Comparison of ENCODE assay signal across 24 cellular contexts in the genomic region with DNA sequence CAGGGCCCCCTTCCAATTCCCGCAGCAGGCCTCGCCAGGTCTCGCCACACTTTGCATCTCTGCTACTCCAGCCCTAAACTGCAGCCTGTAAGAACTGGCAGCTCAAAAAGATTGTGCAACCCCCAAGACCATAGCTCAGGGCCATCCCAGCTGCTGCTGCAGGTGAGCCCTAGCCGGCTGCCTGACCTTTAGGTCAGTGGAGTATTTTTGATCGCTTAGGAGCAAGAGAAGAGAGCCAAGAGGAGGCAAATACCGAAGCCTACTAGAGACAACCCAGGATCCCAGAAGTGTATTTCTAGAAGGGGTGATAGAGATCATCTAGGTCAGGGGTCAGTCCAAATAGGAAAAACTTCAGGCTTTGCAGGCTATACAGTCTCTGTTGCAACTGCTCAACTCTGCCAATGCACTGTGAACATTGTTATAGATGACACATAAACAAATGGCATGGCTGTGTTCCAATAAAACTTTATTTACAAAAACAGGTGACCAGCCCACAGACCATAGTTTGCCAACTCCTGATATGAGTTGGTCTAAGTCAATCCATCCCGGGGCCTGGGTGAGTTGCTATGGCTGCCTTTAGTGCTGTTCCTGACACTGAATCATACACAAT.
DNase-seq lines count a peak whose midpoint lies in the region; ATAC-seq, FAIRE-seq and TF ChIP-seq lines count a peak whose summit lies in the region.
"Had no signal": no experiment of that assay in that cellular context is flagged by ENCODE, and none has a peak within 500 bp of the region (broad histone marks: within the 10 kb centered on the region; RNA-seq: fewer than 3 reads in every experiment).

No MANE protein-coding gene starts in this region.

- H3K23ac ChIP-seq in H9 (ENCODE audit: insufficient read length, low read depth, low read length): no peak overlapping the region

- no peak overlapping the region for H4K91ac ChIP-seq in H9 (ENCODE audit: insufficient read length, low read depth, low read length)

- no peak for TF ChIP-seq POLR2A in breast epithelium (IDR thresholded peaks at IDR 0.05)
- no peak for TF ChIP-seq POLR2A in K562 (conservative IDR thresholded peaks at IDR 0.05)
- no peak for TF ChIP-seq POLR2A in right lobe of liver (IDR thresholded peaks at IDR 0.05)

- no peak overlapping the region for H4K8ac ChIP-seq in H9 (replicated peaks; ENCODE audit: insufficient read length, low read depth, low read length)

- H3K9ac ChIP-seq in K562 (ENCODE audit: insufficient read depth in 1 of 2, low read depth in 2 of 2, low read length in 2 of 2) (no peak overlapping the region), subcutaneous abdominal adipose tissue (ENCODE audit: low read length in 5 of 5) (no peak overlapping the region), H9 (ENCODE audit: extremely low read depth, insufficient read length, low read length) (no peak overlapping the region)

- TF ChIP-seq CTCF in MCF 10A (IDR thresholded peaks at IDR 0.05; ENCODE audit: unreplicated experiment) (no peak), breast epithelium (IDR thresholded peaks at IDR 0.05) (no peak), K562 (IDR thresholded peaks at IDR 0.05 in 2 of 3, conservative IDR thresholded peaks at IDR 0.05 in 1 of 3; ENCODE audit: insufficient read depth in 2 of 3, low read depth in 1 of 3, low read length in 3 of 3) (no peak), right lobe of liver (IDR thresholded peaks at IDR 0.05) (no peak), H9 (conservative IDR thresholded peaks at IDR 0.05) (no peak)

- H3K36me3 ChIP-seq in breast epithelium: no peaks in the 10 kb centered on the region
- H3K36me3 ChIP-seq in K562 (ENCODE audit: control insufficient read depth, insufficient read depth, low read length): no peaks in the 10 kb centered on the region
- no peaks in the 10 kb centered on the region for H3K36me3 ChIP-seq in right lobe of liver
- H3K36me3 ChIP-seq in subcutaneous abdominal adipose tissue (ENCODE audit: control insufficient read depth in 5 of 5, insufficient read depth in 5 of 5, low read length in 5 of 5): peaks cover 0 to 6% (median 3%) of the 10 kb centered on the region in 5 donors
- H3K36me3 ChIP-seq: BE2C had no signal

- H3K79me2 ChIP-seq in K562 (ENCODE audit: control insufficient read depth, insufficient read depth, low read length): no peaks in the 10 kb centered on the region
- no peaks in the 10 kb centered on the region for H3K79me2 ChIP-seq in H9 (ENCODE audit: insufficient read depth, low read length)

- H3K4me3 Mint-ChIP-seq in MCF 10A (ENCODE audit: unreplicated experiment) (no peak overlapping the region), H9 (no peak overlapping the region)
- H3K4me3 Mint-ChIP-seq: CD4-positive, alpha-beta memory T cell; HFFc6; IgD-negative memory B cell had no signal

- H3K23me2 ChIP-seq in H9 (ENCODE audit: insufficient read length, low read depth, low read length, poor library complexity, severe bottlenecking): no peaks in the 10 kb centered on the region

- no peak overlapping the region; the same call in 1 of the 2 replicates for H3K14ac ChIP-seq in H9 (ENCODE audit: insufficient read depth, low read length)

- BruUV-seq in MCF 10A (replicated peaks; lab: Mats Ljungman, UMichigan) (no TSS peak), K562 (replicated peaks; lab: Mats Ljungman, UMichigan) (no TSS peak)

- H4K5ac ChIP-seq in H9 (ENCODE audit: insufficient read length, low read depth, low read length): no peak overlapping the region

- no peak overlapping the region for H2BK15ac ChIP-seq in H9 (ENCODE audit: low read depth, low read length)

- H3K27ac ChIP-seq in breast epithelium (no peak overlapping the region), K562 (ENCODE audit: extremely low read depth, low read depth, low read length) (no peak overlapping the region), right lobe of liver (peak overlapping the region in 2 of 3 donors; percentile 12 to 57), subcutaneous abdominal adipose tissue (ENCODE audit: low read depth, low read length) (peak overlapping the region; percentile 1), H9 (ENCODE audit: insufficient read length, low read depth, low read length) (no peak overlapping the region)
- H3K27ac ChIP-seq: 22Rv1, RWPE1, SJCRH30 had no signal

- H2BK5ac ChIP-seq in H9 (ENCODE audit: insufficient read length, low read length): no peak overlapping the region

- no peak overlapping the region for H3T11ph ChIP-seq in H9 (ENCODE audit: low read length)

- no peak for FAIRE-seq in K562 (lab: Jason Lieb, UNC)
- FAIRE-seq: D721Med, GM18507 had no signal

- no peak overlapping the region for H2BK20ac ChIP-seq in H9 (ENCODE audit: low read depth, low read length, poor library complexity, severe bottlenecking)

- TF ChIP-seq RAD21 in K562 (CRISPR knock-in tag; conservative IDR thresholded peaks at IDR 0.05 in 1 of 2, IDR thresholded peaks at IDR 0.05 in 1 of 2): no peak

- no peaks in the 10 kb centered on the region for H3K4me1 Mint-ChIP-seq in MCF 10A (ENCODE audit: insufficient read depth, unreplicated experiment)
- H3K4me1 Mint-ChIP-seq in H9: peaks cover 0 to 10% of the 10 kb centered on the region in 2 experiments; a peak in 1 of 4 replicates
- H3K4me1 Mint-ChIP-seq: CD4-positive, alpha-beta memory T cell; IgD-negative memory B cell had no signal

- H2AK5ac ChIP-seq in H9 (ENCODE audit: insufficient read length, low read length): no peak overlapping the region

- H3K18ac ChIP-seq in H9 (ENCODE audit: insufficient read length, low read depth, low read length): no peak overlapping the region

- no peak overlapping the region for H3K4ac ChIP-seq in H9 (ENCODE audit: low read depth, low read length)

- H3K4me1 ChIP-seq in breast epithelium (no peaks in the 10 kb centered on the region), K562 (replicated peaks in 1 of 2; ENCODE audit: control insufficient read depth in 2 of 2, insufficient read depth in 2 of 2, low read length in 2 of 2) (no peaks in the 10 kb centered on the region), right lobe of liver (peaks cover 0 to 49% (median 24%) of the 10 kb centered on the region in 4 donors), subcutaneous abdominal adipose tissue (ENCODE audit: control insufficient read depth in 5 of 5, insufficient read depth in 5 of 5, low read length in 5 of 5) (peaks cover 0 to 43% (median 30%) of the 10 kb centered on the region in 5 donors), H9 (ENCODE audit: insufficient read depth, low read length) (no peaks in the 10 kb centered on the region)
- H3K4me1 ChIP-seq: BE2C had no signal

- in situ Hi-C loops in K562 (cut with MboI): no loop called here

- no peaks in the 10 kb centered on the region for H3K9me1 ChIP-seq in K562 (ENCODE audit: control insufficient read depth, insufficient read depth, low read length)

- H3K27me3 ChIP-seq in breast epithelium (no peaks in the 10 kb centered on the region), K562 (ENCODE audit: control insufficient read depth in 2 of 2, insufficient read depth in 2 of 2, low read length in 2 of 2) (peaks cover 0 to 38% of the 10 kb centered on the region in 2 experiments; a peak in 1 of 5 replicates), right lobe of liver (no peaks in the 10 kb centered on the region), subcutaneous abdominal adipose tissue (ENCODE audit: control insufficient read depth in 5 of 5, insufficient read depth in 4 of 5, low read length in 5 of 5) (no peaks in the 10 kb centered on the region), H9 (ENCODE audit: insufficient read depth, low read length) (no peaks in the 10 kb centered on the region)
- H3K27me3 ChIP-seq: BE2C, SJCRH30 had no signal

- POLR2A ChIA-PET in MCF 10A (lab: Yijun Ruan, JAX) (interaction anchor here (0.6 kb wide), 1 partner anchor 223 kb away, joined by 3 read pairs; no protein-coding TSS in a partner anchor), K562 (lab: Yijun Ruan, JAX) (no interaction called here)

- TF ChIP-seq EP300 in K562 (IDR thresholded peaks at IDR 0.05; ENCODE audit: low read length): no peak

- no peak overlapping the region for H3K4me2 ChIP-seq in K562 (ENCODE audit: insufficient read depth, low read length)
- no peak overlapping the region for H3K4me2 ChIP-seq in H9 (ENCODE audit: insufficient read depth, insufficient read length, low read length)

- H3K79me1 ChIP-seq in H9 (ENCODE audit: insufficient read depth, low read depth, low read length, poor library complexity, severe bottlenecking): no peaks in the 10 kb centered on the region

- peak; percentile 21 for DNase-seq in MCF 10A (ENCODE audit: unreplicated experiment)
- no peak for DNase-seq in breast epithelium (ENCODE audit: low spot score in 2 of 2)
- no peak for DNase-seq in K562 (ENCODE audit: extremely low read depth in 1 of 4, low spot score in 3 of 4)
- peak; percentile 62 to 92 (median 83) for DNase-seq in right lobe of liver
- DNase-seq in H9: no peak
- no peak for DNase-seq in dedifferentiated amniotic fluid mesenchymal stem cell (ENCODE audit: extremely low spot score)
- DNase-seq: BE2C; CD4-positive, alpha-beta memory T cell; DMS79; GOT3; HFFc6; NCI-H1417 treated with DMSO at 0.1 percent for 48 hours; NCI-H2029; NCI-H2171; NCI-H446; NK-92 treated with Interleukin-12 subunit alpha and Interleukin-12 subunit beta, amount 100 ng/mL, for 24 hours; SJCRH30 had no signal

- H2BK120ac ChIP-seq in H9 (ENCODE audit: low read depth, low read length, poor library complexity, severe bottlenecking): no peak overlapping the region

- H3K27me3 Mint-ChIP-seq in MCF 10A (ENCODE audit: insufficient read depth, unreplicated experiment) (no peaks in the 10 kb centered on the region), H9 (ENCODE audit: low read depth) (peaks cover 5% of the 10 kb centered on the region)

- no peak overlapping the region for H3K56ac ChIP-seq in H9 (ENCODE audit: insufficient read length, low read depth, low read length)

- H4K20me1 ChIP-seq in K562 (replicated peaks; ENCODE audit: control insufficient read depth, insufficient read depth, low read length) (no peaks in the 10 kb centered on the region), H9 (ENCODE audit: control insufficient read depth, insufficient read depth, insufficient read length) (no peaks in the 10 kb centered on the region)

- H2BK12ac ChIP-seq in H9 (ENCODE audit: insufficient read length, low read depth, low read length): no peak overlapping the region

- 0% methylated on average over 7 of the region's 7 CpGs for WGBS in K562 (ENCODE audit: insufficient coverage, low coverage, missing lambda C conversion rate)
- WGBS in right lobe of liver (ENCODE audit: insufficient coverage, low coverage, low lambda C conversion rate, missing lambda C conversion rate): 36% methylated on average over 3 of the region's 7 CpGs
- no CpG with 5 or more reads among the region's 7 CpGs for WGBS in H9 (ENCODE audit: extremely low coverage, insufficient read length, low lambda C conversion rate)

- ATAC-seq in K562: no peak
- ATAC-seq in right lobe of liver: peak; percentile 74 to 86 (median 82)
- no peak for ATAC-seq in GM21367 (IDR thresholded peaks at IDR 0.05; ENCODE audit: unreplicated experiment)

- H3K36me3 Mint-ChIP-seq in MCF 10A (ENCODE audit: insufficient read depth, unreplicated experiment): no peaks in the 10 kb centered on the region
- no peaks in the 10 kb centered on the region for H3K36me3 Mint-ChIP-seq in H9 (ENCODE audit: insufficient read depth in 1 of 3, low read depth in 3 of 3)
- H3K36me3 Mint-ChIP-seq: CD4-positive, alpha-beta memory T cell had no signal

- H2AFZ ChIP-seq in K562 (ENCODE audit: low read depth, low read length) (no peak overlapping the region), H9 (ENCODE audit: low read length) (no peak overlapping the region)

- H3K9me3 Mint-ChIP-seq in MCF 10A (ENCODE audit: unreplicated experiment) (peaks cover 13% of the 10 kb centered on the region), H9 (peaks cover 5 to 6% of the 10 kb centered on the region in 2 experiments; a peak in 4 of 5 replicates)
- H3K9me3 Mint-ChIP-seq: HFFc6 had no signal

- CTCF ChIA-PET in MCF 10A (lab: Yijun Ruan, JAX) (interaction anchor here (0.6 to 1.2 kb wide), 2 partner anchors 7 to 13 kb away, joined by 3 read pairs; no protein-coding TSS in a partner anchor), K562 (lab: Yijun Ruan, JAX; ENCODE audit: low intra/inter-chr PET ratio) (no interaction called here)

- intact Hi-C loops in MCF 10A (cut with micrococcal nuclease): no loop called here
- intact Hi-C loops in breast epithelium (cut with DNase I; ENCODE audit: low total_unique reads): no loop called here
- intact Hi-C loops in K562 (cut with micrococcal nuclease): no loop called here
- intact Hi-C loops in right lobe of liver (cut with DNase I): no loop called here

- H3K27ac Mint-ChIP-seq in MCF 10A (ENCODE audit: low read depth, unreplicated experiment) (no peak overlapping the region), H9 (no peak overlapping the region; a peak in 2 of 7 replicates)
- H3K27ac Mint-ChIP-seq: CD4-positive, alpha-beta memory T cell; HFFc6; IgD-negative memory B cell had no signal

- H3K9me3 ChIP-seq in breast epithelium: peaks cover 0 to 5% of the 10 kb centered on the region in 2 donors
- no peaks in the 10 kb centered on the region for H3K9me3 ChIP-seq in K562 (replicated peaks; ENCODE audit: control insufficient read depth, insufficient read depth, low read depth, low read length)
- H3K9me3 ChIP-seq in right lobe of liver: no peaks in the 10 kb centered on the region
- H3K9me3 ChIP-seq in subcutaneous abdominal adipose tissue (ENCODE audit: control insufficient read depth in 5 of 5, low read length in 5 of 5): peaks cover 0 to 9% (median 4%) of the 10 kb centered on the region in 5 donors
- H3K9me3 ChIP-seq in H9 (ENCODE audit: control insufficient read depth, low read depth, low read length): no peaks in the 10 kb centered on the region
- H3K9me3 ChIP-seq: BE2C had no signal

- H3K4me3 ChIP-seq in breast epithelium (no peak overlapping the region), K562 (no peak overlapping the region), right lobe of liver (no peak overlapping the region), subcutaneous abdominal adipose tissue (ENCODE audit: low read depth in 1 of 5, low read length in 5 of 5) (no peak overlapping the region)
- H3K4me3 ChIP-seq: SJCRH30 had no signal

Comparison
In these comparisons a context has a peak if more than half of its experiments do, and no peak if none do; other contexts are left out.
1. DNase-seq: peak in MCF 10A (single experiment) and right lobe of liver (3 of 3); none in breast epithelium (0 of 2), K562 (0 of 4), H9 (single experiment) and dedifferentiated amniotic fluid mesenchymal stem cell (single experiment).
2. H3K27ac ChIP-seq: peak in right lobe of liver (2 of 3) and subcutaneous abdominal adipose tissue (single experiment); none in breast epithelium (0 of 2), K562 (single experiment) and H9 (single experiment).
3. ATAC-seq: peak in right lobe of liver (4 of 4); none in K562 (single experiment) and GM21367 (single experiment).